Comparison of ENCODE assay signal across 12 cellular contexts in the genomic region with DNA sequence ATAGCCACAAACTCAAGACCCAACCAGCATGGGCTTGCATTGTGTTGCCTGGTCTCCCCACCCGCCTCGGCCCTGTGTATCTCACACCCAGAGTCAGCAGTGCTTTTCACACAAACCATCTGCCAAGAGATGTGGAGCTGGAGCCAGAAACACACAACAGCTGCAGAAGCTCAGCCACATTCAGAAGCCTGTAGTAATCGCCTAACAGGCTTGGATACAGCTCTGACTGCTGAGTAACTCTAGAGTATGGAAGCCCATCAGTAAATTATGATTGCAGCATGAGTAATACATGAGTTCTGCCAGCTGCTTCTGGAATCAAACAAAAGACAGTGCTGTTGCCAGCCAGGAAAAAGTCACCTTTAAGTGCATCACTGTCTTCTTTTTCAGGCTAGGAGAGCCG. TPM values are rescaled to one million over a fixed set of nuclear protein-coding genes. Genes with fewer than 3 reads are reported as not detected.
DNase-seq lines count a peak whose midpoint lies in the region; ATAC-seq and TF ChIP-seq lines count a peak whose summit lies in the region.
"Had no signal": no experiment of that assay in that cellular context is flagged by ENCODE, and none has a peak within 500 bp of the region (broad histone marks: within the 10 kb centered on the region; RNA-seq: fewer than 3 reads in every experiment).

No MANE protein-coding gene starts in this region.

- no peaks in the 10 kb centered on the region for H3K36me3 ChIP-seq in lung (ENCODE audit: control insufficient read depth in 2 of 2, insufficient read depth in 2 of 2, low read length in 2 of 2)

- H3K9me3 ChIP-seq in lung (ENCODE audit: control insufficient read depth in 2 of 2, insufficient read depth in 1 of 2, low read length in 1 of 2): no peaks in the 10 kb centered on the region

- ATAC-seq in Right ventricle myocardium inferior (peak; percentile 97), lung (ENCODE audit: insufficient read depth, low FRiP score) (peak; percentile 74), GM21367 (IDR thresholded peaks at IDR 0.05; ENCODE audit: unreplicated experiment) (no peak), HG03460 (IDR thresholded peaks at IDR 0.05; ENCODE audit: unreplicated experiment) (no peak), GM18519 (IDR thresholded peaks at IDR 0.05; ENCODE audit: low FRiP score, unreplicated experiment) (no peak)

- H3K4me3 ChIP-seq in lung: no peak overlapping the region

- H3K4me3 Mint-ChIP-seq in chondrocyte (ENCODE audit: unreplicated experiment): no peak overlapping the region
- no peak overlapping the region for H3K4me3 Mint-ChIP-seq in activated naive CD4-positive, alpha-beta T cell treated with anti-CD3 and anti-CD28 coated beads, Interleukin-2, amount 10 ng/mL, durations not matched to agents 7 days and 5 days
- H3K4me3 Mint-ChIP-seq: CD4-positive, CD25-positive, alpha-beta regulatory T cell; central memory CD8-positive, alpha-beta T cell had no signal

- H3K4me1 Mint-ChIP-seq in chondrocyte (ENCODE audit: low read depth): peaks cover 38% of the 10 kb centered on the region
- no peaks in the 10 kb centered on the region for H3K4me1 Mint-ChIP-seq in activated naive CD4-positive, alpha-beta T cell treated with anti-CD3 and anti-CD28 coated beads, Interleukin-2, amount 10 ng/mL, durations not matched to agents 7 days and 5 days
- H3K4me1 Mint-ChIP-seq: CD4-positive, CD25-positive, alpha-beta regulatory T cell; central memory CD8-positive, alpha-beta T cell had no signal

- H3K27me3 ChIP-seq in lung (ENCODE audit: control insufficient read depth, insufficient read depth): no peaks in the 10 kb centered on the region

- peak overlapping the region; percentile 86 for H3K27ac Mint-ChIP-seq in chondrocyte (ENCODE audit: unreplicated experiment)
- no peak overlapping the region for H3K27ac Mint-ChIP-seq in activated naive CD4-positive, alpha-beta T cell treated with anti-CD3 and anti-CD28 coated beads, Interleukin-2, amount 10 ng/mL, durations not matched to agents 7 days and 5 days
- H3K27ac Mint-ChIP-seq: CD4-positive, CD25-positive, alpha-beta regulatory T cell had no signal

- no peaks in the 10 kb centered on the region for H3K27me3 Mint-ChIP-seq in chondrocyte (ENCODE audit: low read depth)
- no peaks in the 10 kb centered on the region for H3K27me3 Mint-ChIP-seq in activated naive CD4-positive, alpha-beta T cell treated with anti-CD3 and anti-CD28 coated beads, Interleukin-2, amount 10 ng/mL, durations not matched to agents 7 days and 5 days
- H3K27me3 Mint-ChIP-seq: CD4-positive, CD25-positive, alpha-beta regulatory T cell; central memory CD8-positive, alpha-beta T cell had no signal

- H3K9me3 Mint-ChIP-seq in chondrocyte (ENCODE audit: low read depth): no peaks in the 10 kb centered on the region
- no peaks in the 10 kb centered on the region for H3K9me3 Mint-ChIP-seq in activated naive CD4-positive, alpha-beta T cell treated with anti-CD3 and anti-CD28 coated beads, Interleukin-2, amount 10 ng/mL, durations not matched to agents 7 days and 5 days
- H3K9me3 Mint-ChIP-seq: central memory CD8-positive, alpha-beta T cell had no signal

- CTCF ChIA-PET in activated naive CD4-positive, alpha-beta T cell treated with anti-CD3 and anti-CD28 coated beads, Interleukin-2, amount 10 ng/mL, durations not matched to agents 7 days and 5 days (lab: Charles Lee): no interaction called here

- H3K4me1 ChIP-seq in lung (ENCODE audit: control insufficient read depth in 2 of 2, insufficient read depth in 2 of 2, low read length in 2 of 2): peaks cover 2 to 7% of the 10 kb centered on the region in 2 donors

- H3K36me3 Mint-ChIP-seq in chondrocyte (ENCODE audit: low read depth): no peaks in the 10 kb centered on the region
- no peaks in the 10 kb centered on the region for H3K36me3 Mint-ChIP-seq in activated naive CD4-positive, alpha-beta T cell treated with anti-CD3 and anti-CD28 coated beads, Interleukin-2, amount 10 ng/mL, durations not matched to agents 7 days and 5 days
- H3K36me3 Mint-ChIP-seq: CD4-positive, CD25-positive, alpha-beta regulatory T cell had no signal

- H3K27ac ChIP-seq in lung (ENCODE audit: low read depth in 1 of 2, low read length in 1 of 2): peak overlapping the region in 1 of 2 donors; percentile 18

- intact Hi-C loops in Right ventricle myocardium inferior (cut with DNase I) (no loop called here), cardiac septum (cut with DNase I) (no loop called here)

- WGBS in lung, 2 donors: 57 to 69% methylated on average over 4 of the region's 4 CpGs

- TF ChIP-seq CTCF in chondrocyte (IDR thresholded peaks at IDR 0.05) (no peak), lung (IDR thresholded peaks at IDR 0.05; ENCODE audit: control extremely low read depth, extremely low read depth) (no peak)

- DNase-seq in Right ventricle myocardium inferior (ENCODE audit: missing footprints) (peak; percentile 82), cardiac septum (ENCODE audit: low spot score) (no peak), chondrocyte (ENCODE audit: low spot score) (no peak), lung (ENCODE audit: low spot score) (peak; percentile 49)
- no peak for DNase-seq in activated naive CD4-positive, alpha-beta T cell treated with anti-CD3 and anti-CD28 coated beads, Interleukin-2, amount 10 ng/mL, durations not matched to agents 7 days and 5 days
- DNase-seq: CD4-positive, CD25-positive, alpha-beta regulatory T cell; OCI-M1; stimulated activated CD4-positive, alpha-beta T cell treated with anti-CD3 and anti-CD28 coated beads, Interleukin-2, amount 100 ng/mL, for 48 hours had no signal

RNA-seq across cellular contexts. Expression of a gene that starts 16.0 kb away (rescaled TPM):
- total RNA-seq in Right ventricle myocardium inferior: 21.1 TPM
- total RNA-seq in cardiac septum: 21.0 TPM
- total RNA-seq in chondrocyte: 0.89 to 2.8 TPM (median 2.7 TPM) in 3 replicates
- total RNA-seq in lung: 10 to 100 TPM; 29.3 to 76.1 TPM
- 10 to 100 TPM in 1 of 2 donors, 1 to 10 TPM in 1; 5.9 to 20.4 TPM for polyA plus RNA-seq in lung
- total RNA-seq: CD4-positive, CD25-positive, alpha-beta regulatory T cell had no signal
- polyA plus RNA-seq: CD4-positive, CD25-positive, alpha-beta regulatory T cell had no signal

Comparison
In these comparisons a context has a peak if more than half of its experiments do, and no peak if none do; other contexts are left out.
1. DNase-seq: peak in Right ventricle myocardium inferior (single experiment) and lung (single experiment); none in cardiac septum (single experiment), chondrocyte (single experiment) and activated naive CD4-positive, alpha-beta T cell treated with anti-CD3 and anti-CD28 coated beads, Interleukin-2, amount 10 ng/mL, durations not matched to agents 7 days and 5 days (single experiment).
2. ATAC-seq: peak in Right ventricle myocardium inferior (single experiment) and lung (single experiment); none in GM21367 (single experiment), HG03460 (single experiment) and GM18519 (single experiment).